In the genomic region with DNA sequence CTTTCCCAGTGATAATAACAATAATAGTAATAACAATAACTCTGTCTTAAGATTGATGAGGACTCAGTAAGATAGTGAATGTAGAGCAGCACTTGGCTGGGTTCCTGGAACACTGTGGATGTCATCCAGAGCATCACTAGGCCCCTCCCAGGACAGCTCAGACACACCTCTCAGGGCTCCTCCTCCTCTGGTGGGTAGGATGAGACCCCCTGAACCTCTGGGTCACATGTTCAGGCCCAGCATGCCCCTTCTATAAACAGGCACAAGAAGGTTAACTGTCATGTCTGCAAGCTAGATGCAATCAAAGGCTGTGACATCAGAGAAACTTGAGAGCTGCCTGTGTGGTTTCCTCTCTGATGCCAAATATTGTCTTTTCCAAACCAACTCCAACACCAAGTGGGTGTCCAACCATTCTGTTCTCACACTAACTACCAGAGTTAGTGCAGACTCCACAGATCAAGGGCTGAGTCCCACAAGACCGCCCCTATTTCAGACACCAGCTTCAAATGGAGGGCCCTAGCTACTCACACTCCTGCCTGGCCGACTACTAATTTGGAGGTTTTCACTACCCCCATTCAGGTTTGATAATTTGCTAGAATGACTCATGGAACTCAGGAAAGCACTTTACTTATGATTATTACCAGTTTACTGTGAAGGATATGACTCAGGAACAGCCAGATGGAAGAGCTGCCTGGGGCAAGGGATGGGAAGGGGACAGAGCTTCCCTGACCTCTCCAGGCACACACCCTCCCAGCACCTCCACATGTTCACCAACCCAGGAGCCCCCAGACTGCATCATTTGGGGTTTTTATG, we compare ENCODE assay signal across 8 cellular contexts.
DNase-seq lines count a peak whose midpoint lies in the region; ATAC-seq lines count a peak whose summit lies in the region.

No MANE protein-coding gene starts in this region.

- DNase-seq in AG20443 (ENCODE audit: low spot score) (peak; percentile 66), iris pigment epithelial cell (ENCODE audit: low read depth) (peak; percentile 94), NCI-H526 treated with DMSO at 0.1 percent for 48 hours (lab: John Stamatoyannopoulos, UW) (no peak), NCI-H1930 (lab: John Stamatoyannopoulos, UW) (no peak)
- peak; percentile 73 to 78 for DNase-seq in activated T-cell treated with anti-CD3 and anti-CD28 coated beads, Interleukin-2, amount 50 U/mL, for 48 hours

- ATAC-seq in HG03045 (IDR thresholded peaks at IDR 0.05; ENCODE audit: unreplicated experiment) (peak; percentile 60), HG03571 (IDR thresholded peaks at IDR 0.05; ENCODE audit: unreplicated experiment) (no peak), HG03135 (IDR thresholded peaks at IDR 0.05; ENCODE audit: unreplicated experiment) (no peak)

Comparison
In these comparisons a context has a peak if more than half of its experiments do, and no peak if none do; other contexts are left out.
1. DNase-seq: peak in AG20443 (single experiment), activated T-cell treated with anti-CD3 and anti-CD28 coated beads, Interleukin-2, amount 50 U/mL, for 48 hours (2 of 2) and iris pigment epithelial cell (single experiment); none in NCI-H526 treated with DMSO at 0.1 percent for 48 hours (single experiment) and NCI-H1930 (0 of 2).